In genomic region chr10:121741246-121741645, GRCh38 we compare ENCODE assay signal across 19 cellular contexts.
A peak's percentile ranks its signal among the peaks of the same experiment; 100 is the strongest.
DNase-seq lines count a peak whose midpoint lies in the region; ATAC-seq, FAIRE-seq and TF ChIP-seq lines count a peak whose summit lies in the region.
"Had no signal": no experiment of that assay in that cellular context is flagged by ENCODE, and none has a peak within 500 bp of the region (broad histone marks: within the 10 kb centered on the region; RNA-seq: fewer than 3 reads in every experiment).

No MANE protein-coding gene starts in this region.

- H3K4me2 ChIP-seq in astrocyte (ENCODE audit: low read length) = no peak overlapping the region

- H3K9me3 Mint-ChIP-seq in astrocyte (ENCODE audit: unreplicated experiment) = no peaks in the 10 kb centered on the region
- H3K9me3 Mint-ChIP-seq: CD4-positive, alpha-beta T cell had no signal

- H3K9me3 ChIP-seq in astrocyte (ENCODE audit: insufficient read depth, low read depth, low read length) = no peaks in the 10 kb centered on the region

- H3K4me3 Mint-ChIP-seq in astrocyte (ENCODE audit: unreplicated experiment) = no peak overlapping the region
- H3K4me3 Mint-ChIP-seq: CD4-positive, alpha-beta T cell had no signal

- no peaks in the 10 kb centered on the region for H4K20me1 ChIP-seq in astrocyte (ENCODE audit: insufficient read depth, low read length)

- H3K27ac ChIP-seq in astrocyte (ENCODE audit: low read depth, low read length) = no peak overlapping the region
- H3K27ac ChIP-seq: HL-60 had no signal

- H3K36me3 Mint-ChIP-seq in astrocyte (ENCODE audit: low read depth, unreplicated experiment) = no peaks in the 10 kb centered on the region

- H3K79me2 ChIP-seq in astrocyte (ENCODE audit: insufficient read depth, low read length) = no peaks in the 10 kb centered on the region

- no peak overlapping the region for H3K27ac Mint-ChIP-seq in astrocyte (ENCODE audit: unreplicated experiment)
- H3K27ac Mint-ChIP-seq: CD4-positive, alpha-beta T cell had no signal

- no peaks in the 10 kb centered on the region for H3K27me3 ChIP-seq in astrocyte (ENCODE audit: insufficient read depth, low read length)

- no peak overlapping the region for H3K9ac ChIP-seq in astrocyte (ENCODE audit: low read length)

- H3K27me3 Mint-ChIP-seq in astrocyte (ENCODE audit: low read depth, unreplicated experiment) = no peaks in the 10 kb centered on the region
- H3K27me3 Mint-ChIP-seq: CD4-positive, alpha-beta T cell had no signal

- H3K4me3 ChIP-seq in astrocyte (ENCODE audit: insufficient read depth, low read depth, low read length) = no peak overlapping the region

- H3K4me1 Mint-ChIP-seq in astrocyte (ENCODE audit: low read depth, unreplicated experiment) = peaks cover 5% of the 10 kb centered on the region

- H3K4me1 ChIP-seq in astrocyte (ENCODE audit: insufficient read depth, low read length) = no peaks in the 10 kb centered on the region

- no peak for ATAC-seq in HG03457 (IDR thresholded peaks at IDR 0.05; ENCODE audit: unreplicated experiment)
- ATAC-seq in HG03432 (IDR thresholded peaks at IDR 0.05; ENCODE audit: unreplicated experiment) = no peak
- ATAC-seq in GM18502 (IDR thresholded peaks at IDR 0.05; ENCODE audit: poor library complexity, unreplicated experiment) = no peak
- ATAC-seq: HCT116 had no signal

- H3K36me3 ChIP-seq in astrocyte (ENCODE audit: insufficient read depth, low read length) = no peaks in the 10 kb centered on the region

- FAIRE-seq in astrocyte (lab: Jason Lieb, UNC) = no peak

- H2AFZ ChIP-seq in astrocyte (ENCODE audit: low read depth, low read length) = no peak overlapping the region

- no peak for TF ChIP-seq CTCF in astrocyte (IDR thresholded peaks at IDR 0.05; ENCODE audit: insufficient read depth, low read depth, low read length)

- peak; percentile 4 for DNase-seq in EL
- peak; percentile 29 for DNase-seq in LHCN-M2 (ENCODE audit: low read depth)
- peak; percentile 2 for DNase-seq in astrocyte (ENCODE audit: low read depth)
- peak; percentile 10 for DNase-seq in non-pigmented ciliary epithelial cell (ENCODE audit: low read depth)
- DNase-seq: ACHN; CD4-positive, alpha-beta T cell; DMS79; GF-D8; KBM-7; MM.1S; NCI-H1105; NCI-H1694 treated with DMSO at 0.1 percent for 48 hours; NCI-H446; SIG-M5 had no signal
